In the genomic region with DNA sequence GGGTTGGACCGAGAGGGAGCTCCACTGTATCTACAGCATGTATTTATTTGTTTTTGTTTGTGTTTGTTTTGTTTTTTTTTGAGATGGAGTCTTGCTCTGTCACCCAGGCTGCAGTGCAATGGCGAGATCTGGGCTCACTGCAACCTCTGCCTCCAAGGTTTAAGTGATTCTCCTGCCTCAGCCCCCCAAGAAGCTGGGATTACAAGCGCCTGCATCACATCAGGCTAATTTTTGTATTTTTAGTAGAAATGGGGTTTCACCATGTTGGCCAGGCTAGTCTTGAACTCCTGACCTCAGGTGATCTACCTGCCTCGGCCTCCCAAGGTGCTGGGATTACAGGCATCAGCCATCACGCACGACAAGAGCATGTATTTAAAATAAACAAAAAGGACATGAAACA, we compare ENCODE assay signal across 12 cellular contexts. TPM values are rescaled to one million over a fixed set of nuclear protein-coding genes. Genes with fewer than 3 reads are reported as not detected.
DNase-seq lines count a peak whose midpoint lies in the region; ATAC-seq and TF ChIP-seq lines count a peak whose summit lies in the region.
"Not testable (repeated sequence)": the region's sequence is repeated elsewhere in the genome, so short reads cannot be mapped to it uniquely, and the experiment has no call there.
"Had no signal": no experiment of that assay in that cellular context is flagged by ENCODE, and none has a peak within 500 bp of the region (broad histone marks: within the 10 kb centered on the region; RNA-seq: fewer than 3 reads in every experiment).

No MANE protein-coding gene starts in this region.

- peaks cover 46 to 95% (median 80%) of the 10 kb centered on the region in 4 donors for H3K4me1 Mint-ChIP-seq in CD4-positive, CD25-positive, alpha-beta regulatory T cell
- H3K4me1 Mint-ChIP-seq in activated CD4-positive, alpha-beta T cell treated with anti-CD3 and anti-CD28 coated beads for 36 hours: peaks cover 85% of the 10 kb centered on the region
- H3K4me1 Mint-ChIP-seq in activated CD4-positive, alpha-beta memory T cell treated with anti-CD3 and anti-CD28 coated beads, Interleukin-2, amount 10 ng/mL, durations not matched to agents 7 days and 5 days: peaks cover 88% of the 10 kb centered on the region
- H3K4me1 Mint-ChIP-seq in activated T-cell treated with anti-CD3 and anti-CD28 coated beads, Interleukin-2, amount 50 U/mL, for 24 hours (ENCODE audit: low read depth): peaks cover 89% of the 10 kb centered on the region
- H3K4me1 Mint-ChIP-seq in activated naive CD4-positive, alpha-beta T cell treated with anti-CD3 and anti-CD28 coated beads for 36 hours (ENCODE audit: low read depth): peaks cover 85% of the 10 kb centered on the region
- H3K4me1 Mint-ChIP-seq in activated naive CD8-positive, alpha-beta T cell treated with anti-CD3 and anti-CD28 coated beads, Interleukin-2, amount 50 U/mL, for 24 hours: peaks cover 94% of the 10 kb centered on the region
- not testable (repeated sequence) for H3K4me1 Mint-ChIP-seq in osteocyte (ENCODE audit: unreplicated experiment)
- peaks cover 96% of the 10 kb centered on the region for H3K4me1 Mint-ChIP-seq in stimulated activated naive CD8-positive, alpha-beta T cell treated with anti-CD3 and anti-CD28 coated beads, Interleukin-15, Interleukin-2, amounts not matched to agents 100 ng/mL and 50 ng/mL, for 24 hours (ENCODE audit: low read depth)

- not testable (repeated sequence) for ATAC-seq in CD4-positive, CD25-positive, alpha-beta regulatory T cell (ENCODE audit: low read depth in 2 of 2); activated CD4-positive, alpha-beta T cell treated with anti-CD3 and anti-CD28 coated beads for 36 hours; activated naive CD8-positive, alpha-beta T cell treated with anti-CD3 and anti-CD28 coated beads, Interleukin-2, amount 50 U/mL, for 24 hours

- POLR2A ChIA-PET in activated CD4-positive, alpha-beta T cell treated with anti-CD3 and anti-CD28 coated beads for 36 hours (lab: Charles Lee): interaction anchor here (0.6 kb wide), 1 partner anchor 41 kb away, joined by 3 read pairs; no protein-coding TSS in a partner anchor
- POLR2A ChIA-PET in activated CD4-positive, alpha-beta memory T cell treated with anti-CD3 and anti-CD28 coated beads, Interleukin-2, amount 10 ng/mL, durations not matched to agents 7 days and 5 days (lab: Charles Lee): interaction anchor here (0.9 to 21.0 kb wide), 5 partner anchors 10 to 43 kb away, joined by 3 to 448 read pairs (median 4); no protein-coding TSS in a partner anchor

- not testable (repeated sequence) for H3K9me3 ChIP-seq in CD4-positive, CD25-positive, alpha-beta regulatory T cell (ENCODE audit: control insufficient read depth in 2 of 2, low read length in 2 of 2)

- intact Hi-C loops in activated CD4-positive, alpha-beta T cell treated with anti-CD3 and anti-CD28 coated beads for 36 hours (cut with DNase I, micrococcal nuclease); activated naive CD4-positive, alpha-beta T cell treated with anti-CD3 and anti-CD28 coated beads for 36 hours (cut with micrococcal nuclease): not testable (repeated sequence)

- H3K4me3 ChIP-seq in CD4-positive, CD25-positive, alpha-beta regulatory T cell (ENCODE audit: low read depth, low read length): peak overlapping the region; percentile 91

- H3K27me3 Mint-ChIP-seq in CD4-positive, CD25-positive, alpha-beta regulatory T cell; activated CD4-positive, alpha-beta T cell treated with anti-CD3 and anti-CD28 coated beads for 36 hours; activated CD4-positive, alpha-beta memory T cell treated with anti-CD3 and anti-CD28 coated beads, Interleukin-2, amount 10 ng/mL, durations not matched to agents 7 days and 5 days; activated T-cell treated with anti-CD3 and anti-CD28 coated beads, Interleukin-2, amount 50 U/mL, for 24 hours; activated naive CD4-positive, alpha-beta T cell treated with anti-CD3 and anti-CD28 coated beads for 36 hours (ENCODE audit: low read depth); activated naive CD8-positive, alpha-beta T cell treated with anti-CD3 and anti-CD28 coated beads, Interleukin-2, amount 50 U/mL, for 24 hours; stimulated activated naive CD8-positive, alpha-beta T cell treated with anti-CD3 and anti-CD28 coated beads, Interleukin-15, Interleukin-2, amounts not matched to agents 100 ng/mL and 50 ng/mL, for 24 hours: not testable (repeated sequence)
- H3K27me3 Mint-ChIP-seq in osteocyte (ENCODE audit: unreplicated experiment): peaks cover 56% of the 10 kb centered on the region

- peaks cover 51% of the 10 kb centered on the region for H3K36me3 ChIP-seq in CD4-positive, CD25-positive, alpha-beta regulatory T cell (ENCODE audit: control insufficient read depth, insufficient read depth, low read length)

- peak overlapping the region; percentile 94 for H3K27ac ChIP-seq in CD4-positive, CD25-positive, alpha-beta regulatory T cell (ENCODE audit: insufficient read depth, low read length, poor library complexity, severe bottlenecking)

- H3K27me3 ChIP-seq in CD4-positive, CD25-positive, alpha-beta regulatory T cell (ENCODE audit: control insufficient read depth, insufficient read depth, low read length): not testable (repeated sequence)

- not testable (repeated sequence) for H3K9me3 Mint-ChIP-seq in CD4-positive, CD25-positive, alpha-beta regulatory T cell; activated CD4-positive, alpha-beta T cell treated with anti-CD3 and anti-CD28 coated beads for 36 hours (ENCODE audit: low read depth); activated CD4-positive, alpha-beta memory T cell treated with anti-CD3 and anti-CD28 coated beads, Interleukin-2, amount 10 ng/mL, durations not matched to agents 7 days and 5 days; activated T-cell treated with anti-CD3 and anti-CD28 coated beads, Interleukin-2, amount 50 U/mL, for 24 hours; activated naive CD4-positive, alpha-beta T cell treated with anti-CD3 and anti-CD28 coated beads for 36 hours; activated naive CD8-positive, alpha-beta T cell treated with anti-CD3 and anti-CD28 coated beads, Interleukin-2, amount 50 U/mL, for 24 hours; osteocyte (ENCODE audit: unreplicated experiment); stimulated activated naive CD8-positive, alpha-beta T cell treated with anti-CD3 and anti-CD28 coated beads, Interleukin-15, Interleukin-2, amounts not matched to agents 100 ng/mL and 50 ng/mL, for 24 hours

- CTCF ChIA-PET in activated CD4-positive, alpha-beta T cell treated with anti-CD3 and anti-CD28 coated beads for 36 hours (lab: Charles Lee): interaction anchor here (1.5 kb wide), 1 partner anchor 43 kb away, joined by 9 read pairs; no protein-coding TSS in a partner anchor
- CTCF ChIA-PET in activated CD4-positive, alpha-beta memory T cell treated with anti-CD3 and anti-CD28 coated beads, Interleukin-2, amount 10 ng/mL, durations not matched to agents 7 days and 5 days (lab: Charles Lee): not testable (repeated sequence)
- CTCF ChIA-PET in activated naive CD4-positive, alpha-beta T cell treated with anti-CD3 and anti-CD28 coated beads for 36 hours (lab: Charles Lee): interaction anchor here (1.2 to 1.6 kb wide), 2 partner anchors 29 to 43 kb away, joined by 3 read pairs; no protein-coding TSS in a partner anchor

- H3K27ac Mint-ChIP-seq in CD4-positive, CD25-positive, alpha-beta regulatory T cell: peak overlapping the region; percentile 68 to 86 (median 85)
- H3K27ac Mint-ChIP-seq in activated CD4-positive, alpha-beta T cell treated with anti-CD3 and anti-CD28 coated beads for 36 hours: peak overlapping the region; percentile 25
- peak overlapping the region; percentile 52 for H3K27ac Mint-ChIP-seq in activated CD4-positive, alpha-beta memory T cell treated with anti-CD3 and anti-CD28 coated beads, Interleukin-2, amount 10 ng/mL, durations not matched to agents 7 days and 5 days
- peak overlapping the region; percentile 82 for H3K27ac Mint-ChIP-seq in activated T-cell treated with anti-CD3 and anti-CD28 coated beads, Interleukin-2, amount 50 U/mL, for 24 hours
- peak overlapping the region; percentile 73 for H3K27ac Mint-ChIP-seq in activated naive CD4-positive, alpha-beta T cell treated with anti-CD3 and anti-CD28 coated beads for 36 hours
- peak overlapping the region; percentile 99 for H3K27ac Mint-ChIP-seq in activated naive CD8-positive, alpha-beta T cell treated with anti-CD3 and anti-CD28 coated beads, Interleukin-2, amount 50 U/mL, for 24 hours
- not testable (repeated sequence) for H3K27ac Mint-ChIP-seq in osteocyte (ENCODE audit: unreplicated experiment)
- peak overlapping the region; percentile 77 for H3K27ac Mint-ChIP-seq in stimulated activated naive CD8-positive, alpha-beta T cell treated with anti-CD3 and anti-CD28 coated beads, Interleukin-15, Interleukin-2, amounts not matched to agents 100 ng/mL and 50 ng/mL, for 24 hours

- H3K4me1 ChIP-seq in CD4-positive, CD25-positive, alpha-beta regulatory T cell (ENCODE audit: control insufficient read depth, insufficient read depth, low read length, poor library complexity, severe bottlenecking): peaks cover 98% of the 10 kb centered on the region

- not testable (repeated sequence) for DNase-seq in CD4-positive, CD25-positive, alpha-beta regulatory T cell; activated CD4-positive, alpha-beta T cell treated with anti-CD3 and anti-CD28 coated beads for 36 hours; activated CD4-positive, alpha-beta memory T cell treated with anti-CD3 and anti-CD28 coated beads, Interleukin-2, amount 10 ng/mL, durations not matched to agents 7 days and 5 days; activated naive CD8-positive, alpha-beta T cell treated with anti-CD3 and anti-CD28 coated beads, Interleukin-2, amount 50 U/mL, for 24 hours
- peak; percentile 25 for DNase-seq in activated T-cell treated with anti-CD3 and anti-CD28 coated beads, Interleukin-2, amount 50 U/mL, for 24 hours
- DNase-seq in activated naive CD4-positive, alpha-beta T cell treated with anti-CD3 and anti-CD28 coated beads for 36 hours: peak; percentile 0
- peak; percentile 10 for DNase-seq in osteocyte (ENCODE audit: extremely low spot score, unreplicated experiment)

- not testable (repeated sequence) for TF ChIP-seq CTCF in osteocyte (IDR thresholded peaks at IDR 0.05)

- peak overlapping the region; percentile 69 to 83 (median 78) for H3K4me3 Mint-ChIP-seq in CD4-positive, CD25-positive, alpha-beta regulatory T cell
- peak overlapping the region; percentile 21 for H3K4me3 Mint-ChIP-seq in activated CD4-positive, alpha-beta T cell treated with anti-CD3 and anti-CD28 coated beads for 36 hours
- not testable (repeated sequence) for H3K4me3 Mint-ChIP-seq in activated CD4-positive, alpha-beta memory T cell treated with anti-CD3 and anti-CD28 coated beads, Interleukin-2, amount 10 ng/mL, durations not matched to agents 7 days and 5 days; activated naive CD4-positive, alpha-beta T cell treated with anti-CD3 and anti-CD28 coated beads for 36 hours; osteocyte (ENCODE audit: unreplicated experiment)
- peak overlapping the region; percentile 25 for H3K4me3 Mint-ChIP-seq in activated T-cell treated with anti-CD3 and anti-CD28 coated beads, Interleukin-2, amount 50 U/mL, for 24 hours
- H3K4me3 Mint-ChIP-seq in activated naive CD8-positive, alpha-beta T cell treated with anti-CD3 and anti-CD28 coated beads, Interleukin-2, amount 50 U/mL, for 24 hours: peak overlapping the region; percentile 30
- H3K4me3 Mint-ChIP-seq in stimulated activated naive CD8-positive, alpha-beta T cell treated with anti-CD3 and anti-CD28 coated beads, Interleukin-15, Interleukin-2, amounts not matched to agents 100 ng/mL and 50 ng/mL, for 24 hours: peak overlapping the region; percentile 6

- peaks cover 56% of the 10 kb centered on the region for H3K36me3 Mint-ChIP-seq in CD4-positive, CD25-positive, alpha-beta regulatory T cell
- peaks cover 94% of the 10 kb centered on the region for H3K36me3 Mint-ChIP-seq in activated CD4-positive, alpha-beta T cell treated with anti-CD3 and anti-CD28 coated beads for 36 hours (ENCODE audit: low read depth)
- H3K36me3 Mint-ChIP-seq in activated CD4-positive, alpha-beta memory T cell treated with anti-CD3 and anti-CD28 coated beads, Interleukin-2, amount 10 ng/mL, durations not matched to agents 7 days and 5 days (ENCODE audit: low read depth): peaks cover 87% of the 10 kb centered on the region
- peaks cover 96% of the 10 kb centered on the region for H3K36me3 Mint-ChIP-seq in activated T-cell treated with anti-CD3 and anti-CD28 coated beads, Interleukin-2, amount 50 U/mL, for 24 hours (ENCODE audit: low read depth)
- peaks cover 88% of the 10 kb centered on the region for H3K36me3 Mint-ChIP-seq in activated naive CD4-positive, alpha-beta T cell treated with anti-CD3 and anti-CD28 coated beads for 36 hours (ENCODE audit: low read depth)
- peaks cover 92% of the 10 kb centered on the region for H3K36me3 Mint-ChIP-seq in activated naive CD8-positive, alpha-beta T cell treated with anti-CD3 and anti-CD28 coated beads, Interleukin-2, amount 50 U/mL, for 24 hours (ENCODE audit: low read depth)
- not testable (repeated sequence) for H3K36me3 Mint-ChIP-seq in osteocyte (ENCODE audit: unreplicated experiment)
- peaks cover 98% of the 10 kb centered on the region for H3K36me3 Mint-ChIP-seq in stimulated activated naive CD8-positive, alpha-beta T cell treated with anti-CD3 and anti-CD28 coated beads, Interleukin-15, Interleukin-2, amounts not matched to agents 100 ng/mL and 50 ng/mL, for 24 hours (ENCODE audit: low read depth)

RNA-seq across cellular contexts. Expression of gene IL2RA, which starts 18.8 kb away (rescaled TPM):
- 220 TPM for total RNA-seq in CD4-positive, CD25-positive, alpha-beta regulatory T cell
- polyA plus RNA-seq in CD4-positive, CD25-positive, alpha-beta regulatory T cell: 100 to 1,000 TPM; 159 to 261 (median 179) TPM
- 100 to 1,000 TPM; 659 to 980 TPM for total RNA-seq in activated CD4-positive, alpha-beta T cell treated with anti-CD3 and anti-CD28 coated beads for 36 hours
- total RNA-seq in activated CD4-positive, alpha-beta memory T cell treated with anti-CD3 and anti-CD28 coated beads, Interleukin-2, amount 10 ng/mL, durations not matched to agents 7 days and 5 days: 100 to 1,000 TPM; 437 to 446 TPM
- total RNA-seq in activated naive CD4-positive, alpha-beta T cell treated with anti-CD3 and anti-CD28 coated beads for 36 hours: 100 to 1,000 TPM; 443 to 471 TPM
- total RNA-seq in osteocyte: not detected in 2 replicates
- total RNA-seq: Calu3, Daoy, H1, HT-29 had no signal
- polyA plus RNA-seq: H1 had no signal

RNA-seq across cellular contexts. Expression of gene RBM17, which starts 45.5 kb away (rescaled TPM):
- 168 TPM for total RNA-seq in CD4-positive, CD25-positive, alpha-beta regulatory T cell
- 10 to 100 TPM; 63.6 to 88.2 (median 65.7) TPM for polyA plus RNA-seq in CD4-positive, CD25-positive, alpha-beta regulatory T cell
- 100 to 1,000 TPM; 206 to 246 TPM for total RNA-seq in activated CD4-positive, alpha-beta T cell treated with anti-CD3 and anti-CD28 coated beads for 36 hours
- total RNA-seq in activated CD4-positive, alpha-beta memory T cell treated with anti-CD3 and anti-CD28 coated beads, Interleukin-2, amount 10 ng/mL, durations not matched to agents 7 days and 5 days: 100 to 1,000 TPM; 155 to 157 TPM
- 100 to 1,000 TPM; 157 to 162 TPM for total RNA-seq in activated naive CD4-positive, alpha-beta T cell treated with anti-CD3 and anti-CD28 coated beads for 36 hours
- 73.4 and 80.1 TPM in 2 replicates for total RNA-seq in osteocyte

Comparison
In these comparisons a context has a peak if more than half of its experiments do, and no peak if none do; other contexts are left out.
1. RNA of gene IL2RA, which starts 18.8 kb away (total RNA-seq): 659 to 980 TPM in activated CD4-positive, alpha-beta T cell treated with anti-CD3 and anti-CD28 coated beads for 36 hours, 443 to 471 TPM in activated naive CD4-positive, alpha-beta T cell treated with anti-CD3 and anti-CD28 coated beads for 36 hours, 437 to 446 TPM in activated CD4-positive, alpha-beta memory T cell treated with anti-CD3 and anti-CD28 coated beads, Interleukin-2, amount 10 ng/mL, durations not matched to agents 7 days and 5 days and 220 TPM in CD4-positive, CD25-positive, alpha-beta regulatory T cell (single experiment); not detected in osteocyte; every median in the first group is over 100 times any median in the second.